ENCODE assay signal across 1 cellular context in the genomic region with DNA sequence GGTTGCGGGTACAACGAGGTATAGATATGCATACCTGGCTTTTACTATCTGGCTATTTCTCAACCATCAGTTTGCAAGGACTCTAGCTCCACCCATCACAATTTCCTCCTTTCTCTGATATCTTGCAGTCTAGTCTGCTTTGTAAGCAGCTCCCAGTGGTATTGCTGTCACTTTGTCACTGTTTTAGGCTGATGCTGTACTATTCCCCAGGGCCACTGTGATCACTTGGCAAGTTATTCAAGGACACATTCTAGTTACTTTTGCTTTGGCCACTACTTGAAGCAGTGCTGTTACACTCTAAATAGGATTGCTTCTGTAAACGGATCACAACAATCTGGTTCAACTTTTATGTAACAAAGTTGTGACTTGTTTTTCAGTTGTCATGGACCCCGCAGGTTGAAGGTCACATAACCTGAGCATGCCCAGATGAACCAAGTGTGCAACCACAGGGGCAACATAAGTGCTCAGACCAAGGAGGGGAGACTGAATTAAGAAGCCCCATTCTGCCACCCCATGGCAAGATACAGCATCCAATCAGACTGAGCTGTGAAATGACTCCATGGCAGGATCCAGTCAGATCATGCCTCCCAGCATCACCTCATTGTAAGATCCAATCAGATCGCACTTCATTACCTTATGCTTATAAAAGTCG.
A peak's percentile ranks its signal among the peaks of the same experiment; 100 is the strongest.
TF ChIP-seq lines count a peak whose summit lies in the region.

No MANE protein-coding gene starts in this region.

TF ChIP-seq in K562, 482 proteins besides CTCF, POLR2A, EP300 and RAD21 (continued from another document):
- TF ChIP-seq, protein P1, sequence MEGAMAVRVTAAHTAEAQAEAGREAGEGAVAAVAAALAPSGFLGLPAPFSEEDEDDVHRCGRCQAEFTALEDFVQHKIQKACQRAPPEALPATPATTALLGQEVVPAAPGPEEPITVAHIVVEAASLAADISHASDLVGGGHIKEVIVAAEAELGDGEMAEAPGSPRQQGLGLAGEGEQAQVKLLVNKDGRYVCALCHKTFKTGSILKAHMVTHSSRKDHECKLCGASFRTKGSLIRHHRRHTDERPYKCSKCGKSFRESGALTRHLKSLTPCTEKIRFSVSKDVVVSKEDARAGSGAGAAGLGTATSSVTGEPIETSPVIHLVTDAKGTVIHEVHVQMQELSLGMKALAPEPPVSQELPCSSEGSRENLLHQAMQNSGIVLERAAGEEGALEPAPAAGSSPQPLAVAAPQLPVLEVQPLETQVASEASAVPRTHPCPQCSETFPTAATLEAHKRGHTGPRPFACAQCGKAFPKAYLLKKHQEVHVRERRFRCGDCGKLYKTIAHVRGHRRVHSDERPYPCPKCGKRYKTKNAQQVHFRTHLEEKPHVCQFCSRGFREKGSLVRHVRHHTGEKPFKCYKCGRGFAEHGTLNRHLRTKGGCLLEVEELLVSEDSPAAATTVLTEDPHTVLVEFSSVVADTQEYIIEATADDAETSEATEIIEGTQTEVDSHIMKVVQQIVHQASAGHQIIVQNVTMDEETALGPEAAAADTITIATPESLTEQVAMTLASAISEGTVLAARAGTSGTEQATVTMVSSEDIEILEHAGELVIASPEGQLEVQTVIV (CRISPR knock-in tag; IDR thresholded peaks at IDR 0.05; ENCODE audit: borderline replicate concordance) = no peak
- TF ChIP-seq, protein P2, sequence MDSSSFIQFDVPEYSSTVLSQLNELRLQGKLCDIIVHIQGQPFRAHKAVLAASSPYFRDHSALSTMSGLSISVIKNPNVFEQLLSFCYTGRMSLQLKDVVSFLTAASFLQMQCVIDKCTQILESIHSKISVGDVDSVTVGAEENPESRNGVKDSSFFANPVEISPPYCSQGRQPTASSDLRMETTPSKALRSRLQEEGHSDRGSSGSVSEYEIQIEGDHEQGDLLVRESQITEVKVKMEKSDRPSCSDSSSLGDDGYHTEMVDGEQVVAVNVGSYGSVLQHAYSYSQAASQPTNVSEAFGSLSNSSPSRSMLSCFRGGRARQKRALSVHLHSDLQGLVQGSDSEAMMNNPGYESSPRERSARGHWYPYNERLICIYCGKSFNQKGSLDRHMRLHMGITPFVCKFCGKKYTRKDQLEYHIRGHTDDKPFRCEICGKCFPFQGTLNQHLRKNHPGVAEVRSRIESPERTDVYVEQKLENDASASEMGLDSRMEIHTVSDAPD (CRISPR knock-in tag; IDR thresholded peaks at IDR 0.05) = no peak
- TF ChIP-seq MYC (IDR thresholded peaks at IDR 0.05; ENCODE audit: low read depth, low read length) (no peak), MYC (CRISPR knock-in tag; IDR thresholded peaks at IDR 0.05; ENCODE audit: borderline replicate concordance, low read depth) (no peak), ZNF445 (CRISPR knock-in tag; IDR thresholded peaks at IDR 0.05; ENCODE audit: low read depth) (no peak), NR2C2 (CRISPR knock-in tag; IDR thresholded peaks at IDR 0.05) (no peak), NR2C2 (tag; IDR thresholded peaks at IDR 0.05) (peak; percentile 66), NRF1 (conservative IDR thresholded peaks at IDR 0.05 in 1 of 2, IDR thresholded peaks at IDR 0.05 in 1 of 2) (peak; percentile 63 to 69), NFYB (IDR thresholded peaks at IDR 0.05; ENCODE audit: extremely low read depth, insufficient read length) (peak; percentile 48), ZNF57 (CRISPR knock-in tag; IDR thresholded peaks at IDR 0.05) (0 out of 2 replicates have a peak, but pooled peaks have one; percentile 13), NR2C1 (IDR thresholded peaks at IDR 0.05) (peak; percentile 31), NR2C1 (tag; IDR thresholded peaks at IDR 0.05) (peak; percentile 48; the same call in 1 of the 2 replicates), FOXJ2 (tag; IDR thresholded peaks at IDR 0.05) (0 out of 2 replicates have a peak, but pooled peaks have one; percentile 10)
TF ChIP-seq in K562: peak in this region for 7.
